1 cellular context compared by ENCODE assay signal in genomic region chr11:47406896-47407745, GRCh38.
A peak's percentile ranks its signal among the peaks of the same experiment; 100 is the strongest.
TF ChIP-seq lines count a peak whose summit lies in the region.

No MANE protein-coding gene starts in this region.

TF ChIP-seq in K562, 482 proteins besides CTCF, POLR2A, EP300 and RAD21 (continued from another document):
- TF ChIP-seq TEAD1 (CRISPR knock-in tag; IDR thresholded peaks at IDR 0.05): peak in 1 of 2 experiments; percentile 58; a peak in 1 of 4 replicates
- TF ChIP-seq MEF2A (IDR thresholded peaks at IDR 0.05; ENCODE audit: control insufficient read depth, low read depth, low read length): no peak
- no peak for TF ChIP-seq MED1 (CRISPR knock-in tag; IDR thresholded peaks at IDR 0.05; ENCODE audit: borderline replicate concordance)
- no peak for TF ChIP-seq MBD2 (IDR thresholded peaks at IDR 0.05; ENCODE audit: borderline replicate concordance, low read depth)
- TF ChIP-seq ZNF311 (CRISPR knock-in tag; IDR thresholded peaks at IDR 0.05): no peak
- no peak for TF ChIP-seq NR2C1 (IDR thresholded peaks at IDR 0.05)
- TF ChIP-seq NR2C1 (tag; IDR thresholded peaks at IDR 0.05): 0 out of 2 replicates have a peak, but pooled peaks have one; percentile 34
- TF ChIP-seq HMG20B (CRISPR knock-in tag; IDR thresholded peaks at IDR 0.05): no peak
- peak; percentile 94 for TF ChIP-seq CEBPB (tag; IDR thresholded peaks at IDR 0.05)
- TF ChIP-seq THAP12 (CRISPR knock-in tag; IDR thresholded peaks at IDR 0.05): no peak
- peak; percentile 68 for TF ChIP-seq MAFF (IDR thresholded peaks at IDR 0.05; ENCODE audit: low read length)
- no peak for TF ChIP-seq ZNF277 (CRISPR knock-in tag; IDR thresholded peaks at IDR 0.05; ENCODE audit: borderline replicate concordance)
- no peak for TF ChIP-seq MYC (IDR thresholded peaks at IDR 0.05; ENCODE audit: low read depth, low read length)
- no peak for TF ChIP-seq MYC (CRISPR knock-in tag; IDR thresholded peaks at IDR 0.05; ENCODE audit: borderline replicate concordance, low read depth)
- no peak for TF ChIP-seq SRSF7 (optimal IDR thresholded peaks at IDR 0.05; ENCODE audit: low read depth, low read length)
- no peak for TF ChIP-seq ZSCAN29 (IDR thresholded peaks at IDR 0.05)
- TF ChIP-seq RFX1 (IDR thresholded peaks at IDR 0.05): no peak
- TF ChIP-seq ZSCAN32 (CRISPR knock-in tag; IDR thresholded peaks at IDR 0.05): no peak
- no peak for TF ChIP-seq MCM7 (IDR thresholded peaks at IDR 0.05)
- no peak for TF ChIP-seq ZNF253 (CRISPR knock-in tag; conservative IDR thresholded peaks at IDR 0.05)
- TF ChIP-seq IRF2 (CRISPR knock-in tag; IDR thresholded peaks at IDR 0.05): no peak
- TF ChIP-seq TEAD2 (tag; IDR thresholded peaks at IDR 0.05): peak; percentile 42; the same call in 1 of the 2 replicates
